ENCODE assay signal across 24 cellular contexts in genomic region chr1:22645936-22646335, GRCh38. TPM values are rescaled to one million over a fixed set of nuclear protein-coding genes. Genes with fewer than 3 reads are reported as not detected.
"Had no signal": no experiment of that assay in that cellular context is flagged by ENCODE, and none has a peak within 500 bp of the region (broad histone marks: within the 10 kb centered on the region; RNA-seq: fewer than 3 reads in every experiment).

No MANE protein-coding gene starts in this region.

- H3K4me1 ChIP-seq: gastrocnemius medialis, testis, uterus had no signal

- H3K27me3 ChIP-seq: brain microvascular endothelial cell, testis, uterus had no signal

- H3K4me3 Mint-ChIP-seq: activated B cell treated with CpG ODN at 0.5 μM for 24 hours; activated CD8-positive, alpha-beta T cell treated with anti-CD3 and anti-CD28 coated beads for 36 hours; activated T-cell treated with anti-CD3 and anti-CD28 coated beads, Interleukin-2, amount 50 U/mL, for 4 hours; memory B cell; naive thymus-derived CD8-positive, alpha-beta T cell had no signal

- H3K36me3 ChIP-seq: brain microvascular endothelial cell, gastrocnemius medialis, neutrophil, uterus had no signal

- H3K9me3 ChIP-seq: gastrocnemius medialis, heart left ventricle, mucosa of descending colon, neutrophil, testis, uterus had no signal

- H3K36me3 Mint-ChIP-seq: activated naive CD4-positive, alpha-beta T cell treated with anti-CD3 and anti-CD28 coated beads, Interleukin-2, amount 50 U/mL, for 72 hours; memory B cell; naive thymus-derived CD8-positive, alpha-beta T cell had no signal

- ATAC-seq: activated CD8-positive, alpha-beta T cell treated with anti-CD3 and anti-CD28 coated beads for 36 hours; activated naive CD4-positive, alpha-beta T cell treated with anti-CD3 and anti-CD28 coated beads, Interleukin-2, amount 50 U/mL, for 72 hours; activated T-cell treated with anti-CD3 and anti-CD28 coated beads, Interleukin-2, amount 50 U/mL, for 4 hours; gastrocnemius medialis; left colon; mucosa of descending colon; naive thymus-derived CD8-positive, alpha-beta T cell had no signal

- FAIRE-seq: TTC549 had no signal

- H3K27ac ChIP-seq: brain microvascular endothelial cell, gastrocnemius medialis, neutrophil, testis, uterus had no signal

- H3K4me3 ChIP-seq: mucosa of descending colon, skin epidermis, testis, uterus had no signal

- H3K9me3 Mint-ChIP-seq: activated B cell treated with CpG ODN at 0.5 μM for 24 hours; activated CD8-positive, alpha-beta T cell treated with anti-CD3 and anti-CD28 coated beads for 36 hours; activated naive CD4-positive, alpha-beta T cell treated with anti-CD3 and anti-CD28 coated beads, Interleukin-2, amount 50 U/mL, for 72 hours; activated T-cell treated with anti-CD3 and anti-CD28 coated beads, Interleukin-2, amount 50 U/mL, for 4 hours; memory B cell; naive thymus-derived CD8-positive, alpha-beta T cell had no signal

- H3K4me1 Mint-ChIP-seq: activated B cell treated with CpG ODN at 0.5 μM for 24 hours had no signal

- DNase-seq: activated B cell treated with CpG ODN at 0.5 μM for 24 hours; activated CD4-positive, alpha-beta T cell treated with anti-CD3 and anti-CD28 coated beads for 48 hours; activated CD8-positive, alpha-beta T cell treated with anti-CD3 and anti-CD28 coated beads for 36 hours; activated effector memory CD4-positive, alpha-beta T cell treated with anti-CD3 and anti-CD28 coated beads, Interleukin-2, amount 50 U/mL, for 16 hours; activated T-cell treated with anti-CD3 and anti-CD28 coated beads, Interleukin-2, amount 50 U/mL, for 4 hours; brain microvascular endothelial cell; cerebellar nuclear complex; dermis blood vessel endothelial cell; heart left ventricle; left colon; naive thymus-derived CD8-positive, alpha-beta T cell; stimulated activated CD4-positive, alpha-beta T cell treated with anti-CD3 and anti-CD28 coated beads, Interleukin-4, amount 100 ng/mL, for 24 hours; stimulated activated naive CD4-positive, alpha-beta T cell; T-helper 2 cell; testis; uterus had no signal

- H3K27ac Mint-ChIP-seq: activated B cell treated with CpG ODN at 0.5 μM for 24 hours; activated CD8-positive, alpha-beta T cell treated with anti-CD3 and anti-CD28 coated beads for 36 hours; memory B cell; naive thymus-derived CD8-positive, alpha-beta T cell had no signal

RNA-seq across cellular contexts. Expression of gene C1QC, which starts 2.5 kb away (rescaled TPM):
- total RNA-seq: activated B cell treated with CpG ODN at 0.5 μM for 24 hours; activated CD8-positive, alpha-beta T cell treated with anti-CD3 and anti-CD28 coated beads for 36 hours; activated naive CD4-positive, alpha-beta T cell treated with anti-CD3 and anti-CD28 coated beads, Interleukin-2, amount 50 U/mL, for 72 hours; dermis blood vessel endothelial cell; epithelial cell of proximal tubule had no signal
- polyA plus RNA-seq: naive thymus-derived CD8-positive, alpha-beta T cell had no signal

RNA-seq across cellular contexts. Expression of gene C1QB, which starts 7.1 kb away (rescaled TPM):
- total RNA-seq: activated B cell treated with CpG ODN at 0.5 μM for 24 hours; activated CD8-positive, alpha-beta T cell treated with anti-CD3 and anti-CD28 coated beads for 36 hours; activated naive CD4-positive, alpha-beta T cell treated with anti-CD3 and anti-CD28 coated beads, Interleukin-2, amount 50 U/mL, for 72 hours; dermis blood vessel endothelial cell; epithelial cell of proximal tubule; naive thymus-derived CD8-positive, alpha-beta T cell had no signal
- polyA plus RNA-seq: naive thymus-derived CD8-positive, alpha-beta T cell had no signal

RNA-seq across cellular contexts. Expression of gene C1QA, which starts 9.5 kb away (rescaled TPM):
- total RNA-seq: activated B cell treated with CpG ODN at 0.5 μM for 24 hours; activated CD8-positive, alpha-beta T cell treated with anti-CD3 and anti-CD28 coated beads for 36 hours; activated naive CD4-positive, alpha-beta T cell treated with anti-CD3 and anti-CD28 coated beads, Interleukin-2, amount 50 U/mL, for 72 hours; dermis blood vessel endothelial cell; epithelial cell of proximal tubule had no signal
- polyA plus RNA-seq: naive thymus-derived CD8-positive, alpha-beta T cell had no signal
